Comparison of ENCODE assay signal across 1 cellular context in the genomic region with DNA sequence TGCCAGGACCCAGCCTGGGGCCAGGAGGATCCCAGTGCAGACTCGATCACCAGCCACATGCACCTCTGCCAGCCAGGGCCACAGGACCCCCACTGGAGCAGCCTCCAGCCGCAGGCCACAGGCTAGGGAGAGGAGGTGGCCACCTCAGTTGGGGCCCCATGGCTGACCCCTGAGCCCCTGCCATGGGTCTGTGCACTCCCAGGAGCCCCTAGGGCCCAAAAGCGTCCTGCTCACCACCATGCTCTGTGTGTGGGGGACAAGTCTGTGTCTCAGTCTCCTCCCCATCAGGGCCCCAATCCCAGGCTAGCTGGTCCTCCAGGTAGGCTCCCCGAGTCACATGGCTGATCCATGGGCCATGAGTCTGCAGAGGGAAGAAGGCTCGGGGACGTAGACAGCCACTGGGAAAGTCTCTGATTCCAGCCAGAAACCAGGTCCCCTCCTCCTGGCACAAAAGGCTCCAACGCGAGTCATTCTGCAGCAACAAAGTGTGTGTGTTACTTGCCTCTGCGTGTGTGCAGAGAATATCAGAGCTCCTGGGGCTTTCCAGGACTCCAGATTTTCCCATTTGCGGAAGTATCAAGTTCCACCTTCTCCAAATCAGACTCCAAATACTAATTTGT.
TF ChIP-seq lines count a peak whose summit lies in the region.

No MANE protein-coding gene starts in this region.

TF ChIP-seq in HepG2, 621 proteins besides CTCF, POLR2A, EP300 and RAD21 (continued from another document):
- TF ChIP-seq SP1 (IDR thresholded peaks at IDR 0.05) (no peak), SP1 (CRISPR knock-in tag; IDR thresholded peaks at IDR 0.05) (peak; percentile 19; the same call in 1 of the 2 replicates), ZNF543 (CRISPR knock-in tag; IDR thresholded peaks at IDR 0.05) (peak; percentile 29; the same call in 1 of the 2 replicates), ZSCAN21 (CRISPR knock-in tag; IDR thresholded peaks at IDR 0.05; ENCODE audit: borderline replicate concordance) (peak; percentile 42; the same call in 1 of the 2 replicates), SRY (CRISPR knock-in tag; IDR thresholded peaks at IDR 0.05) (peak; percentile 85; the same call in 1 of the 2 replicates), HDAC6 (IDR thresholded peaks at IDR 0.05; ENCODE audit: low read depth, low read length) (no peak), SPEN (CRISPR knock-in tag; IDR thresholded peaks at IDR 0.05; ENCODE audit: low read depth) (peak; percentile 2; the same call in 1 of the 2 replicates), SKI (IDR thresholded peaks at IDR 0.05; ENCODE audit: partially characterized antibody) (no peak), ZNF597 (CRISPR knock-in tag; IDR thresholded peaks at IDR 0.05) (0 out of 2 replicates have a peak, but pooled peaks have one; percentile 43), NFE2L2 (IDR thresholded peaks at IDR 0.05; ENCODE audit: low read length) (no peak), ZNF616 (CRISPR knock-in tag; IDR thresholded peaks at IDR 0.05; ENCODE audit: low read depth) (0 out of 2 replicates have a peak, but pooled peaks have one; percentile 10), RBM39 (IDR thresholded peaks at IDR 0.05; ENCODE audit: low read depth, low read length, poor library complexity, severe bottlenecking) (peak; percentile 43), MYC (CRISPR knock-in tag; IDR thresholded peaks at IDR 0.05; ENCODE audit: borderline replicate concordance) (peak; percentile 47; the same call in 1 of the 2 replicates), ZNF782 (CRISPR knock-in tag; IDR thresholded peaks at IDR 0.05; ENCODE audit: borderline replicate concordance) (0 out of 2 replicates have a peak, but pooled peaks have one; percentile 29), ZNF556 (CRISPR knock-in tag; IDR thresholded peaks at IDR 0.05; ENCODE audit: borderline replicate concordance) (peak; percentile 30; the same call in 1 of the 2 replicates), AGO2 (optimal IDR thresholded peaks at IDR 0.05; ENCODE audit: low read depth, low read length) (peak; percentile 74), ZNF580 (CRISPR knock-in tag; IDR thresholded peaks at IDR 0.05; ENCODE audit: borderline replicate concordance, low read depth) (peak; percentile 30; the same call in 1 of the 2 replicates), ZNF768 (CRISPR knock-in tag; IDR thresholded peaks at IDR 0.05) (peak; percentile 41; the same call in 1 of the 2 replicates), ZNF841 (CRISPR knock-in tag; IDR thresholded peaks at IDR 0.05; ENCODE audit: borderline replicate concordance) (no peak), MXD3 (CRISPR knock-in tag; IDR thresholded peaks at IDR 0.05) (0 out of 2 replicates have a peak, but pooled peaks have one; percentile 24), CEBPG (CRISPR knock-in tag; IDR thresholded peaks at IDR 0.05) (0 out of 2 replicates have a peak, but pooled peaks have one; percentile 22), ZNF354B (CRISPR knock-in tag; IDR thresholded peaks at IDR 0.05) (no peak), ZNF749 (CRISPR knock-in tag; IDR thresholded peaks at IDR 0.05; ENCODE audit: borderline replicate concordance) (no peak), ZNF124 (CRISPR knock-in tag; IDR thresholded peaks at IDR 0.05) (0 out of 2 replicates have a peak, but pooled peaks have one; percentile 26), ZNF12 (CRISPR knock-in tag; IDR thresholded peaks at IDR 0.05) (no peak), CBX5 (CRISPR knock-in tag; IDR thresholded peaks at IDR 0.05; ENCODE audit: borderline replicate concordance) (0 out of 2 replicates have a peak, but pooled peaks have one; percentile 41), TGIF2 (CRISPR knock-in tag; IDR thresholded peaks at IDR 0.05) (peak; percentile 39; the same call in 1 of the 2 replicates), PITX1 (CRISPR knock-in tag; IDR thresholded peaks at IDR 0.05) (no peak), MED13 (CRISPR knock-in tag; IDR thresholded peaks at IDR 0.05) (no peak), NONO (IDR thresholded peaks at IDR 0.05) (no peak), NONO (CRISPR knock-in tag; conservative IDR thresholded peaks at IDR 0.05) (no peak), ZNF414 (CRISPR knock-in tag; IDR thresholded peaks at IDR 0.05) (no peak), SIX4 (CRISPR knock-in tag; IDR thresholded peaks at IDR 0.05) (0 out of 2 replicates have a peak, but pooled peaks have one; percentile 21), ZNF362 (CRISPR knock-in tag; IDR thresholded peaks at IDR 0.05; ENCODE audit: borderline replicate concordance) (0 out of 2 replicates have a peak, but pooled peaks have one; percentile 12), ZNF280B (CRISPR knock-in tag; IDR thresholded peaks at IDR 0.05; ENCODE audit: borderline replicate concordance) (peak; percentile 90), GFI1 (CRISPR knock-in tag; IDR thresholded peaks at IDR 0.05; ENCODE audit: borderline replicate concordance) (0 out of 2 replicates have a peak, but pooled peaks have one; percentile 2)
- TF ChIP-seq, protein P1, sequence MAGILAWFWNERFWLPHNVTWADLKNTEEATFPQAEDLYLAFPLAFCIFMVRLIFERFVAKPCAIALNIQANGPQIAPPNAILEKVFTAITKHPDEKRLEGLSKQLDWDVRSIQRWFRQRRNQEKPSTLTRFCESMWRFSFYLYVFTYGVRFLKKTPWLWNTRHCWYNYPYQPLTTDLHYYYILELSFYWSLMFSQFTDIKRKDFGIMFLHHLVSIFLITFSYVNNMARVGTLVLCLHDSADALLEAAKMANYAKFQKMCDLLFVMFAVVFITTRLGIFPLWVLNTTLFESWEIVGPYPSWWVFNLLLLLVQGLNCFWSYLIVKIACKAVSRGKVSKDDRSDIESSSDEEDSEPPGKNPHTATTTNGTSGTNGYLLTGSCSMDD (CRISPR knock-in tag; IDR thresholded peaks at IDR 0.05) = no peak
- TF ChIP-seq, protein P2, sequence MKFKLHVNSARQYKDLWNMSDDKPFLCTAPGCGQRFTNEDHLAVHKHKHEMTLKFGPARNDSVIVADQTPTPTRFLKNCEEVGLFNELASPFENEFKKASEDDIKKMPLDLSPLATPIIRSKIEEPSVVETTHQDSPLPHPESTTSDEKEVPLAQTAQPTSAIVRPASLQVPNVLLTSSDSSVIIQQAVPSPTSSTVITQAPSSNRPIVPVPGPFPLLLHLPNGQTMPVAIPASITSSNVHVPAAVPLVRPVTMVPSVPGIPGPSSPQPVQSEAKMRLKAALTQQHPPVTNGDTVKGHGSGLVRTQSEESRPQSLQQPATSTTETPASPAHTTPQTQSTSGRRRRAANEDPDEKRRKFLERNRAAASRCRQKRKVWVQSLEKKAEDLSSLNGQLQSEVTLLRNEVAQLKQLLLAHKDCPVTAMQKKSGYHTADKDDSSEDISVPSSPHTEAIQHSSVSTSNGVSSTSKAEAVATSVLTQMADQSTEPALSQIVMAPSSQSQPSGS (CRISPR knock-in tag; IDR thresholded peaks at IDR 0.05) = peak; percentile 19; the same call in 1 of the 2 replicates
- TF ChIP-seq, protein P3, sequence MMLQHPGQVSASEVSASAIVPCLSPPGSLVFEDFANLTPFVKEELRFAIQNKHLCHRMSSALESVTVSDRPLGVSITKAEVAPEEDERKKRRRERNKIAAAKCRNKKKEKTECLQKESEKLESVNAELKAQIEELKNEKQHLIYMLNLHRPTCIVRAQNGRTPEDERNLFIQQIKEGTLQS (CRISPR knock-in tag; IDR thresholded peaks at IDR 0.05) = 0 out of 2 replicates have a peak, but pooled peaks have one; percentile 7
